In the genomic region with DNA sequence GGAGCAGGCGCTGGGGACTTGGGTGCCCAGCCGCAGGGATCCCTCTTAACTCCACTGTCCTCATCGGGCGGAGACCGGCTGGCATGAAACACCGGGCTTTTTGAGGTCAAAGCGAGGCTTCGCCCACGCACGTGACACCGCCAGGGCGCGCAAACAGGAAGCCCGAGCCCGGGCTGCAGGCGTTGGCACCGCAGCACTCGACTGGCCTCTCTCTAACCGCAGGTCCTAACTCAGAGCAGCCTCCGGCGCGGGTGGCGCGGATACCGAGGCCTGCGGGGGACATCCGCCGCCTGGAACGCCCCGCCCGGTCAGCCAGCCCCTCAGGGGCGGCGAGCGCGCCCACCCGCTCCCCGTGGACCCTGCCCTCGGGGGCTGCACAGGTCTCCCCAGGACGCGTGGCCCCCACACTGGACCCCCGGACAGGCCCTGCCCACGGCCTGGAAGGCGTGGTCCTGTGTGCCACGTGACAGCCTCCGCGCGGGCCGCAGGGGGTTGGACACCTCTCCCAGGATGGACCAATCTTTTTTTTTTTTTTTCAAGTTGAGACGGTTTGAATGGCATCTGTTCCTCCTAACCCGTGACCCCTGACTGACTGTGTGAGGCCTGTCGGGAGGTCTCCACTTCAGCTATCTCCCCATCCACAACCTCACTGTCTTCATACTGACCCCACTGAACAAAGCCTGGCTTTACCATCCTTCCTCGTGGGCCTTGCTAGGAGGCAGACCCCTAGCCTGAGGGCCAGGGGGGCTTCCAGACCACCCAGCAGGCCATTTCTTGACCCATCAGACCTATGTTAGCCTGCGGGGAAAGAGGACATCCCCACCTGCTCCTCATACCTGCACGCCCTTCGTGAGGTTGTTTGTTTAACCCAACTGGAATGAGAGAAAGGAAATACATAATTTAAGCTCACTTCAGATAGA, we compare ENCODE assay signal across 8 cellular contexts. TPM values are rescaled to one million over a fixed set of nuclear protein-coding genes. Genes with fewer than 3 reads are reported as not detected.
DNase-seq lines count a peak whose midpoint lies in the region; ATAC-seq and TF ChIP-seq lines count a peak whose summit lies in the region.

No MANE protein-coding gene starts in this region.

- no peaks in the 10 kb centered on the region for H3K36me3 Mint-ChIP-seq in activated CD4-positive, alpha-beta memory T cell treated with anti-CD3 and anti-CD28 coated beads for 36 hours

- no peaks in the 10 kb centered on the region for H3K27me3 Mint-ChIP-seq in activated CD4-positive, alpha-beta memory T cell treated with anti-CD3 and anti-CD28 coated beads for 36 hours

- H3K36me3 ChIP-seq in prostate gland (no peaks in the 10 kb centered on the region), upper lobe of left lung (no peaks in the 10 kb centered on the region)

- TF ChIP-seq POLR2A in prostate gland (IDR thresholded peaks at IDR 0.05): no peak
- TF ChIP-seq POLR2A in upper lobe of left lung (IDR thresholded peaks at IDR 0.05): peak in 2 of 4 donors; percentile 6 to 72

- H3K9me3 ChIP-seq in prostate gland (no peaks in the 10 kb centered on the region), upper lobe of left lung (no peaks in the 10 kb centered on the region)

- H3K27ac ChIP-seq in epithelial cell of prostate (peak overlapping the region; percentile 76), prostate gland (peak overlapping the region; percentile 38 to 69), upper lobe of left lung (peak overlapping the region; percentile 58 to 71 (median 66))

- DNase-seq in G401 (ENCODE audit: low spot score) (peak; percentile 42), epithelial cell of prostate (ENCODE audit: low read depth, low spot score) (no peak), prostate gland (ENCODE audit: low spot score) (peak; percentile 45), upper lobe of left lung (peak; percentile 87 to 92), middle frontal gyrus (ENCODE audit: extremely low spot score, low spot score) (no peak), COR-L47 (lab: John Stamatoyannopoulos, UW) (no peak)
- DNase-seq in activated CD4-positive, alpha-beta memory T cell treated with anti-CD3 and anti-CD28 coated beads for 36 hours: peak; percentile 86

- POLR2A ChIA-PET in activated CD4-positive, alpha-beta memory T cell treated with anti-CD3 and anti-CD28 coated beads for 36 hours (lab: Charles Lee): no interaction called here

- no peak for TF ChIP-seq EP300 in upper lobe of left lung (IDR thresholded peaks at IDR 0.05)

- CTCF ChIA-PET in activated CD4-positive, alpha-beta memory T cell treated with anti-CD3 and anti-CD28 coated beads for 36 hours (lab: Charles Lee): interaction anchor here (1.0 to 1.2 kb wide), 2 partner anchors 20 to 41 kb away, joined by 3 read pairs; no protein-coding TSS in a partner anchor

- WGBS in prostate gland: 54% methylated on average over 53 of the region's 55 CpGs
- 44 to 75% methylated on average over 7 to 36 of the region's 55 CpGs for WGBS in upper lobe of left lung, 2 donors

- H3K9me3 Mint-ChIP-seq in activated CD4-positive, alpha-beta memory T cell treated with anti-CD3 and anti-CD28 coated beads for 36 hours: no peaks in the 10 kb centered on the region

- no peaks in the 10 kb centered on the region for H3K4me1 ChIP-seq in prostate gland (replicated peaks)
- peaks cover 36 to 53% (median 45%) of the 10 kb centered on the region in 4 donors for H3K4me1 ChIP-seq in upper lobe of left lung

- ATAC-seq in upper lobe of left lung (ENCODE audit: low FRiP score in 2 of 2) (peak; percentile 68 to 72), GM19395 (IDR thresholded peaks at IDR 0.05; ENCODE audit: unreplicated experiment) (no peak)

- H3K27me3 ChIP-seq in prostate gland (replicated peaks; ENCODE audit: insufficient read depth) (no peaks in the 10 kb centered on the region), upper lobe of left lung (no peaks in the 10 kb centered on the region)

- H3K4me3 ChIP-seq in prostate gland: peak overlapping the region; percentile 13 to 17
- peak overlapping the region in 3 of 4 donors; percentile 25 to 44 (median 40) for H3K4me3 ChIP-seq in upper lobe of left lung

- H3K27ac Mint-ChIP-seq in activated CD4-positive, alpha-beta memory T cell treated with anti-CD3 and anti-CD28 coated beads for 36 hours: peak overlapping the region; percentile 29

- peak overlapping the region; percentile 54 for H3K4me3 Mint-ChIP-seq in activated CD4-positive, alpha-beta memory T cell treated with anti-CD3 and anti-CD28 coated beads for 36 hours

- intact Hi-C loops in activated CD4-positive, alpha-beta memory T cell treated with anti-CD3 and anti-CD28 coated beads for 36 hours (cut with micrococcal nuclease): loop anchor here (1.0 kb wide), 1 partner anchor 75 kb away; no protein-coding TSS in a partner anchor
- intact Hi-C loops in prostate gland (cut with DNase I): loop anchor here (5.0 kb wide), 1 partner anchor 77 kb away; the partner anchor contains the start of gene ALDH3A2

- H3K4me1 Mint-ChIP-seq in activated CD4-positive, alpha-beta memory T cell treated with anti-CD3 and anti-CD28 coated beads for 36 hours (ENCODE audit: low read depth): peaks cover 20% of the 10 kb centered on the region

- TF ChIP-seq CTCF in prostate gland (IDR thresholded peaks at IDR 0.05) (no peak), upper lobe of left lung (IDR thresholded peaks at IDR 0.05) (peak in 1 of 6 experiments; percentile 3)

- in situ Hi-C loops in G401 (cut with HindIII; ENCODE audit: low sequenced_read_pairs): no loop called here

RNA-seq across cellular contexts. Expression of gene SLC47A2, which starts 8.4 kb away (rescaled TPM):
- total RNA-seq in G401 (2014; rRNA removed; shearing (Covaris generic)): not detected in 2 replicates
- total RNA-seq in activated CD4-positive, alpha-beta memory T cell treated with anti-CD3 and anti-CD28 coated beads for 36 hours: not detected
- total RNA-seq in prostate gland (not detected), upper lobe of left lung (under 1 TPM in 1 of 6 donors, not detected in 5; 0.09 TPM)

RNA-seq across cellular contexts. Expression of gene ALDH3A1, which starts 23.3 kb away (rescaled TPM):
- total RNA-seq in G401 (2014; rRNA removed; shearing (Covaris generic)): not detected in 2 replicates
- total RNA-seq in activated CD4-positive, alpha-beta memory T cell treated with anti-CD3 and anti-CD28 coated beads for 36 hours: under 1 TPM in 1 of 2 experiments, not detected in 1; 0.14 TPM
- total RNA-seq in prostate gland (10 to 100 TPM in 1 of 2 donors, 1 to 10 TPM in 1; 2.1 to 12.8 TPM), upper lobe of left lung (10 to 100 TPM in 3 of 6 donors, 1 to 10 TPM in 3; 2.4 to 72.8 (median 9.1) TPM)

Comparison
In these comparisons a context has a peak if more than half of its experiments do, and no peak if none do; other contexts are left out.
1. DNase-seq: peak in G401 (single experiment), activated CD4-positive, alpha-beta memory T cell treated with anti-CD3 and anti-CD28 coated beads for 36 hours (single experiment), prostate gland (single experiment) and upper lobe of left lung (2 of 2); none in epithelial cell of prostate (single experiment), middle frontal gyrus (single experiment) and COR-L47 (single experiment).
2. Peak in every context shown above with its lines, with median percentiles within 50 percentile points of each other: H3K27ac ChIP-seq.